24 cellular contexts compared by ENCODE assay signal in the genomic region with DNA sequence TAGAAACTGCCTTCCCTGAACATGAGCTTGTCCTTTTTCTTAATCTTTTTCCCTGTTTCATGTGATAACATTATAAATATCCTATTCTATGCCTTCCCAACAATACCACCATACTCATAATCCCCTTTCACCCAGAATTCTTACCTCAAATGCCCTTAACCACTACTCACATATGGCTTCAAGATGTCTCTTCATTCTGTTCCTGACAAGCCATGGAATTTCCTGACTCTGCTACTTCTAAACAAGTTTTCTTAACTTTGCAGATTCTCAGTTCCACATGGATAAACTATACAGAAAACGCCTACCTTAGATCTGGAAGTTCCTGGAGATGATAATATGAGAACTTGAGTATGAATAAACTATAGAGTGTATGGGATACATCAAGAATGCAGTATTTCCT.
"Had no signal": no experiment of that assay in that cellular context is flagged by ENCODE, and none has a peak within 500 bp of the region (broad histone marks: within the 10 kb centered on the region; RNA-seq: fewer than 3 reads in every experiment).

No MANE protein-coding gene starts in this region.

- H3K36me3 ChIP-seq: stomach, suprapubic skin, thoracic aorta, thyroid gland, tibial artery, tibial nerve, transverse colon, upper lobe of left lung, upper lobe of right lung, uterus, vagina had no signal

- DNase-seq: stimulated activated CD4-positive, alpha-beta T cell treated with anti-CD3 and anti-CD28 coated beads, Interleukin-2, amount 100 ng/mL, for 48 hours; stimulated activated CD4-positive, alpha-beta T cell treated with anti-CD3 and anti-CD28 coated beads, Interleukin-4, amount 100 ng/mL, for 1 hour; stimulated activated CD4-positive, alpha-beta T cell treated with anti-CD3 and anti-CD28 coated beads, Interleukin-4, amount 100 ng/mL, for 24 hours; stimulated activated CD4-positive, alpha-beta T cell treated with anti-CD3 and anti-CD28 coated beads, Interleukin-4, amount 100 ng/mL, for 4 hours; stimulated activated CD8-positive, alpha-beta memory T cell treated with anti-CD3 and anti-CD28 coated beads, Interleukin-4, amount 100 ng/mL, for 48 hours; stimulated activated naive B cell treated with anti-CD40 and anti-IgM and Interleukin-4, amounts not matched to agents 10 μg/mL and 1 μg/mL and 100 μg/mL, for 72 hours; stimulated activated naive CD4-positive, alpha-beta T cell; stimulated activated naive CD4-positive, alpha-beta T cell treated with Interleukin-2 at 50 U/mL for 16 hours; stimulated activated naive CD8-positive, alpha-beta T cell treated with anti-CD3 and anti-CD28 coated beads, Interleukin-15, amount 100 ng/mL, for 72 hours; stimulated activated naive CD8-positive, alpha-beta T cell treated with anti-CD3 and anti-CD28 coated beads, Interleukin-15, Interleukin-2, amounts not matched to agents 100 U/mL and 50 U/mL, for 24 hours; stomach; substantia nigra; testis; thyroid gland; tibial artery; transverse colon; trophoblast cell; upper lobe of left lung; upper lobe of right lung; uterus had no signal

- H3K27me3 ChIP-seq: stomach, suprapubic skin, testis, thyroid gland, tibial artery, tibial nerve, transverse colon, upper lobe of left lung, upper lobe of right lung, uterus, vagina had no signal

- H3K4me3 ChIP-seq: stomach, suprapubic skin, testis, thoracic aorta, thyroid gland, tibial artery, tibial nerve, transverse colon, upper lobe of left lung, upper lobe of right lung, uterus, vagina had no signal

- H3K27ac ChIP-seq: stomach, suprapubic skin, testis, thoracic aorta, thyroid gland, tibial artery, tibial nerve, transverse colon, upper lobe of left lung, upper lobe of right lung, uterus, vagina had no signal

- H3K9me3 ChIP-seq: stomach, suprapubic skin, testis, thoracic aorta, thyroid gland, tibial artery, tibial nerve, transverse colon, upper lobe of left lung, upper lobe of right lung, uterus, vagina had no signal

- H3K4me1 ChIP-seq: suprapubic skin, testis, thyroid gland, tibial artery, tibial nerve, transverse colon, upper lobe of left lung, upper lobe of right lung, uterus, vagina had no signal
